In the genomic region with DNA sequence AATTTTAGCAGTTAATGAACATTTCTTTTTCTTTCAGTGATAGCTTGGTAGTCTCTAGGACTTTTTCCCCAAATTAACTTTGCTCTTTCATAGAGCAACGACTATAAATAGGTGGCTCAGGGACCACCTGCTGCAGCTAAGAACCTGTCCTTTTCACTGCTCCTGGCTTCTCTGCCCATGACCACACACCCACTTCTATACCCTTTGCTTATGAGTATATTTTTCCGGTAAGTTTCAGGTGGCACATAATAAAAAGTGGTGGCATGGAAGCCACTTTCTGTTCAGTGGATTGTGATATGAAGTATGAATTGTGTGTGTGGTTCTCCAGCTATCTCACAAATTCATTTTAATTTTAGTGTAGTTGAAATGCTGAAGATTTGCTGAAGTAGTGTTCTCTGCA, we compare ENCODE assay signal across 10 cellular contexts. TPM values are rescaled to one million over a fixed set of nuclear protein-coding genes. Genes with fewer than 3 reads are reported as not detected.
DNase-seq lines count a peak whose midpoint lies in the region; ATAC-seq, FAIRE-seq and TF ChIP-seq lines count a peak whose summit lies in the region.
"Had no signal": no experiment of that assay in that cellular context is flagged by ENCODE, and none has a peak within 500 bp of the region (broad histone marks: within the 10 kb centered on the region; RNA-seq: fewer than 3 reads in every experiment).

No MANE protein-coding gene starts in this region.

- H3K9me3 ChIP-seq in keratinocyte (ENCODE audit: control insufficient read depth, low read depth, low read length) (no peaks in the 10 kb centered on the region), tibial nerve (no peaks in the 10 kb centered on the region)

- H3K79me2 ChIP-seq in keratinocyte (ENCODE audit: control insufficient read depth, insufficient read depth, low read length), result peaks cover 6% of the 10 kb centered on the region

- dilution Hi-C loops in keratinocyte (cut with MboI; ENCODE audit: extremely low pct_ligation_motif_present, low sequenced_read_pairs), result no loop called here

- H3K27me3 Mint-ChIP-seq in activated naive CD4-positive, alpha-beta T cell treated with anti-CD3 and anti-CD28 coated beads for 36 hours (ENCODE audit: low read depth), result no peaks in the 10 kb centered on the region

- CTCF ChIA-PET in activated naive CD4-positive, alpha-beta T cell treated with anti-CD3 and anti-CD28 coated beads for 36 hours (lab: Charles Lee), result interaction anchor here (0.9 kb wide), 1 partner anchor 10 kb away, joined by 3 read pairs; no protein-coding TSS in a partner anchor

- H4K20me1 ChIP-seq in keratinocyte (ENCODE audit: control insufficient read depth, extremely low read depth, insufficient read depth, low read length), result no peaks in the 10 kb centered on the region

- peaks cover 18% of the 10 kb centered on the region for H3K4me1 Mint-ChIP-seq in activated naive CD4-positive, alpha-beta T cell treated with anti-CD3 and anti-CD28 coated beads for 36 hours (ENCODE audit: low read depth)

- H3K36me3 ChIP-seq in keratinocyte (ENCODE audit: control insufficient read depth in 2 of 2, extremely low read depth in 1 of 2, insufficient read depth in 2 of 2, low read length in 2 of 2), result no peaks in the 10 kb centered on the region
- peaks cover 0 to 30% (median 0%) of the 10 kb centered on the region in 3 donors for H3K36me3 ChIP-seq in tibial nerve

- peak overlapping the region; percentile 69 for H3K4me2 ChIP-seq in keratinocyte (ENCODE audit: control insufficient read depth, extremely low read depth, insufficient read depth, low read depth, low read length)

- peak overlapping the region; percentile 91 for H3K9ac ChIP-seq in keratinocyte (ENCODE audit: control insufficient read depth, extremely low read depth, insufficient read depth, low read length)

- H3K27ac ChIP-seq in keratinocyte (ENCODE audit: control insufficient read depth, insufficient read depth, low read length), result no peak overlapping the region
- H3K27ac ChIP-seq in tibial nerve, result peak overlapping the region; percentile 95 to 99 (median 98)

- peaks cover 25% of the 10 kb centered on the region for H3K36me3 Mint-ChIP-seq in activated naive CD4-positive, alpha-beta T cell treated with anti-CD3 and anti-CD28 coated beads for 36 hours (ENCODE audit: low read depth)

- H3K4me3 ChIP-seq in WI38 (ENCODE audit: low read depth, low read length) (peak overlapping the region; percentile 81), keratinocyte (ENCODE audit: control insufficient read depth in 2 of 3, extremely low read depth in 1 of 3, insufficient read depth in 2 of 3, low read depth in 1 of 3, low read length in 3 of 3) (peak overlapping the region in 1 of 3 experiments; percentile 70), tibial nerve (peak overlapping the region; percentile 21 to 74 (median 54))

- H3K27ac Mint-ChIP-seq in activated naive CD4-positive, alpha-beta T cell treated with anti-CD3 and anti-CD28 coated beads for 36 hours, result peak overlapping the region; percentile 97

- no peaks in the 10 kb centered on the region for H3K9me1 ChIP-seq in keratinocyte (ENCODE audit: control insufficient read depth, extremely low read depth, insufficient read depth, low read length)

- peak overlapping the region; percentile 97 for H3K4me3 Mint-ChIP-seq in activated naive CD4-positive, alpha-beta T cell treated with anti-CD3 and anti-CD28 coated beads for 36 hours

- no peaks in the 10 kb centered on the region for H3K9me3 Mint-ChIP-seq in activated naive CD4-positive, alpha-beta T cell treated with anti-CD3 and anti-CD28 coated beads for 36 hours

- TF ChIP-seq CTCF in WI38 (IDR thresholded peaks at IDR 0.05; ENCODE audit: low read depth, low read length) (no peak), keratinocyte (optimal IDR thresholded peaks at IDR 0.05 in 1 of 3, IDR thresholded peaks at IDR 0.05 in 1 of 3, conservative IDR thresholded peaks at IDR 0.05 in 1 of 3; ENCODE audit: extremely low read depth in 1 of 3, insufficient read depth in 2 of 3, low read length in 3 of 3) (no peak), tibial nerve (IDR thresholded peaks at IDR 0.05) (no peak)

- 68 to 73% methylated on average over 2 of the region's 2 CpGs for WGBS in tibial nerve, 2 donors

- no peak for DNase-seq in activated naive CD4-positive, alpha-beta T cell treated with anti-CD3 and anti-CD28 coated beads for 36 hours
- no peak for DNase-seq in activated naive CD4-positive, alpha-beta T cell treated with anti-CD3 and anti-CD28 coated beads, Interleukin-2, amount 50 U/mL, for 16 hours
- DNase-seq in keratinocyte (ENCODE audit: low read depth, low spot score), result no peak
- no peak for DNase-seq in tibial nerve (ENCODE audit: low spot score in 2 of 2)
- DNase-seq in NCI-H1417 treated with DMSO at 0.1 percent for 48 hours (lab: John Stamatoyannopoulos, UW), result no peak
- no peak for DNase-seq in retina

- no peak for TF ChIP-seq POLR2A in tibial nerve (IDR thresholded peaks at IDR 0.05)

- H3K4me1 ChIP-seq in keratinocyte (ENCODE audit: control insufficient read depth, extremely low read depth, insufficient read depth, low read length), result peaks cover 9% of the 10 kb centered on the region
- H3K4me1 ChIP-seq in tibial nerve, result peaks cover 5 to 28% (median 8%) of the 10 kb centered on the region in 4 donors

- intact Hi-C loops in activated naive CD4-positive, alpha-beta T cell treated with anti-CD3 and anti-CD28 coated beads for 36 hours (cut with micrococcal nuclease), result loop anchor here (1.0 kb wide), 2 partner anchors 9 to 592 kb away; no protein-coding TSS in a partner anchor

- no peak for TF ChIP-seq EP300 in tibial nerve (IDR thresholded peaks at IDR 0.05)

- H3K27me3 ChIP-seq in keratinocyte (ENCODE audit: control insufficient read depth, extremely low read depth, insufficient read depth, low read length), result no peaks in the 10 kb centered on the region
- no peaks in the 10 kb centered on the region for H3K27me3 ChIP-seq in tibial nerve

- no peak overlapping the region for H2AFZ ChIP-seq in keratinocyte (ENCODE audit: control insufficient read depth, low read length)

- no peak for ATAC-seq in HG02970 (IDR thresholded peaks at IDR 0.05; ENCODE audit: low FRiP score, unreplicated experiment)

- FAIRE-seq in keratinocyte (lab: Jason Lieb, UNC), result no peak
- FAIRE-seq: G401.6, islet of Langerhans had no signal

RNA-seq across cellular contexts. Expression of gene ING3, which starts 1.2 kb away (rescaled TPM):
- 10 to 100 TPM; 25.0 to 26.7 TPM for total RNA-seq in activated naive CD4-positive, alpha-beta T cell treated with anti-CD3 and anti-CD28 coated beads for 36 hours
- polyA plus RNA-seq in keratinocyte, result 4.4 to 9.0 TPM (median 7.4 TPM) in 3 replicates
- polyA plus RNA-seq in keratinocyte (2011; ENCODE audit: low read depth), result 5.8 TPM
- 2.7 and 6.5 TPM in 2 replicates for polyA plus RNA-seq in keratinocyte (2011; cell fraction: cytosol; rRNA removed)
- polyA plus RNA-seq in keratinocyte (2011; cell fraction: nucleus; rRNA removed), result 7.1 and 9.9 TPM in 2 replicates
- 4.5 and 6.9 TPM in 2 replicates for polyA plus RNA-seq in keratinocyte (2012; ENCODE audit: low replicate concordance)
- 2.0 to 5.8 TPM (median 3.7 TPM) in 3 replicates for polyA minus RNA-seq in keratinocyte
- polyA minus RNA-seq in keratinocyte (2011; cell fraction: cytosol; rRNA and poly(A)+ RNA removed), result 2.5 TPM
- 3.3 and 7.2 TPM in 2 replicates for polyA minus RNA-seq in keratinocyte (2011; cell fraction: nucleus; rRNA and poly(A)+ RNA removed)
- 10 to 100 TPM in 2 of 4 donors, 1 to 10 TPM in 2; 9.4 to 21.3 (median 11.4) TPM for total RNA-seq in tibial nerve

RNA-seq across cellular contexts. Expression of gene CPED1, which starts 36.7 kb away (rescaled TPM):
- total RNA-seq in activated naive CD4-positive, alpha-beta T cell treated with anti-CD3 and anti-CD28 coated beads for 36 hours, result not detected
- polyA plus RNA-seq in keratinocyte, result 0.62 to 1.1 TPM (median 0.72 TPM) in 3 replicates
- polyA plus RNA-seq in keratinocyte (2011; ENCODE audit: low read depth), result not detected
- polyA plus RNA-seq in keratinocyte (2011; cell fraction: cytosol; rRNA removed), result 0.88 and 1.5 TPM in 2 replicates
- polyA plus RNA-seq in keratinocyte (2011; cell fraction: nucleus; rRNA removed), result 0.99 and 1.1 TPM in 2 replicates
- 0.11 and 0.78 TPM in 2 replicates for polyA plus RNA-seq in keratinocyte (2012; ENCODE audit: low replicate concordance)
- polyA minus RNA-seq in keratinocyte, result 0.52 to 2.4 TPM (median 1.6 TPM) in 3 replicates
- 0.96 TPM for polyA minus RNA-seq in keratinocyte (2011; cell fraction: cytosol; rRNA and poly(A)+ RNA removed)
- polyA minus RNA-seq in keratinocyte (2011; cell fraction: nucleus; rRNA and poly(A)+ RNA removed), result 0.74 and 6.1 TPM in 2 replicates
- 10 to 100 TPM; 15.0 to 32.1 (median 21.8) TPM for total RNA-seq in tibial nerve

Comparison
In these comparisons a context has a peak if more than half of its experiments do, and no peak if none do; other contexts are left out.
1. RNA of gene CPED1, which starts 36.7 kb away (total RNA-seq): 15.0 to 32.1 TPM in tibial nerve; not detected in activated naive CD4-positive, alpha-beta T cell treated with anti-CD3 and anti-CD28 coated beads for 36 hours; every median in the first group is over 10 times any median in the second.